In the genomic region with DNA sequence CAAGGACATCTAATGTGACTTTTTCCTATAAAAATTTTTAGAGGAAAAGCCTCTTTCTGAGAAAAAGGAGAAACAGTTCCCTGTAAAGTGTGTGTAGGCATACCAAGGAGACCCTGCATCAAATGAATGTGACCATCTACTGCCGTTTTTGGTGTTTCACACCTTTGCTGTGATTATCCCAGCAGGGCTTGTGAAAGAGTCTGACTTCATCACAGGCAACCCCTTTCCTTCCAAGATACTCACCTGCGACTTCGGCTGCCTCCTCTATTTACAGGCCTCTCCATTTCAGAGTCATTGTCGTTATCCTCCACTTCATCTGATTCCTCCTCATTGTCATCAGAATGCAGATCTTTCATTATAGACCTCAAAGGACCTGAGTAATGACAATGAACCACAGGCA, we compare ENCODE assay signal across 16 cellular contexts.
A peak's percentile ranks its signal among the peaks of the same experiment; 100 is the strongest.
DNase-seq lines count a peak whose midpoint lies in the region; ATAC-seq and TF ChIP-seq lines count a peak whose summit lies in the region.
"Had no signal": no experiment of that assay in that cellular context is flagged by ENCODE, and none has a peak within 500 bp of the region (broad histone marks: within the 10 kb centered on the region; RNA-seq: fewer than 3 reads in every experiment).

No MANE protein-coding gene starts in this region.

- DNase-seq in NCI-H748 (lab: John Stamatoyannopoulos, UW; ENCODE audit: unreplicated experiment) (peak; percentile 28), NCI-H748 treated with DMSO at 0.1 percent for 48 hours (lab: John Stamatoyannopoulos, UW) (no peak), DMS79 treated with DMSO at 0.1 percent for 48 hours (lab: John Stamatoyannopoulos, UW) (peak; percentile 15), T-cell (no peak), breast epithelium (ENCODE audit: low spot score in 2 of 2) (no peak)
- DNase-seq in CD4-positive, CD25-positive, alpha-beta regulatory T cell: no peak
- DNase-seq: CD8-positive, alpha-beta memory T cell; Kasumi-1; MM.1S; NCI-H2081; NCI-H2227 treated with DMSO at 0.1 percent for 48 hours; SJCRH30 had no signal

- no peak for TF ChIP-seq CTCF in breast epithelium (IDR thresholded peaks at IDR 0.05)

- peaks cover 0 to 7% (median 0%) of the 10 kb centered on the region in 7 donors for H3K9me3 Mint-ChIP-seq in CD4-positive, CD25-positive, alpha-beta regulatory T cell
- H3K9me3 Mint-ChIP-seq in T-cell: peaks cover 0 to 5% (median 2%) of the 10 kb centered on the region in 3 donors
- H3K9me3 Mint-ChIP-seq: CD8-positive, alpha-beta memory T cell had no signal

- peaks cover 33 to 80% (median 52%) of the 10 kb centered on the region in 4 donors for H3K4me1 Mint-ChIP-seq in CD4-positive, CD25-positive, alpha-beta regulatory T cell
- peaks cover 58 to 73% (median 59%) of the 10 kb centered on the region in 3 donors for H3K4me1 Mint-ChIP-seq in T-cell

- POLR2A ChIA-PET in T-cell (lab: Charles Lee): no interaction called here

- H3K4me3 Mint-ChIP-seq in CD4-positive, CD25-positive, alpha-beta regulatory T cell: peak overlapping the region in 2 of 4 donors; percentile 11 to 59
- H3K4me3 Mint-ChIP-seq in T-cell: no peak overlapping the region
- H3K4me3 Mint-ChIP-seq: CD8-positive, alpha-beta memory T cell had no signal

- H3K4me3 ChIP-seq in CD4-positive, CD25-positive, alpha-beta regulatory T cell (ENCODE audit: low read depth, low read length): no peak overlapping the region
- H3K4me3 ChIP-seq in breast epithelium: no peak overlapping the region
- H3K4me3 ChIP-seq: A549, SJCRH30 had no signal

- CTCF ChIA-PET in T-cell (lab: Charles Lee): no interaction called here

- H3K27ac ChIP-seq in CD4-positive, CD25-positive, alpha-beta regulatory T cell (ENCODE audit: insufficient read depth, low read length, poor library complexity, severe bottlenecking): no peak overlapping the region
- no peak overlapping the region for H3K27ac ChIP-seq in breast epithelium
- H3K27ac ChIP-seq: A549, SJCRH30 had no signal

- H3K36me3 ChIP-seq in CD4-positive, CD25-positive, alpha-beta regulatory T cell (ENCODE audit: control insufficient read depth, insufficient read depth, low read length): peaks cover 16% of the 10 kb centered on the region
- no peaks in the 10 kb centered on the region for H3K36me3 ChIP-seq in breast epithelium
- H3K36me3 ChIP-seq: SJCRH30 had no signal

- peaks cover 11% of the 10 kb centered on the region for H3K4me1 ChIP-seq in CD4-positive, CD25-positive, alpha-beta regulatory T cell (ENCODE audit: control insufficient read depth, insufficient read depth, low read length, poor library complexity, severe bottlenecking)
- no peaks in the 10 kb centered on the region for H3K4me1 ChIP-seq in breast epithelium

- ATAC-seq in CD4-positive, CD25-positive, alpha-beta regulatory T cell (ENCODE audit: low read depth in 2 of 2): no peak
- no peak for ATAC-seq in T-cell (replicated peaks in 1 of 4)
- no peak for ATAC-seq in GM18861 (IDR thresholded peaks at IDR 0.05; ENCODE audit: unreplicated experiment)
- ATAC-seq in GM21515 (IDR thresholded peaks at IDR 0.05; ENCODE audit: unreplicated experiment): no peak
- ATAC-seq: A549, Panc1 had no signal

- intact Hi-C loops in breast epithelium (cut with DNase I; ENCODE audit: low total_unique reads): no loop called here

- no peaks in the 10 kb centered on the region for H3K27me3 ChIP-seq in CD4-positive, CD25-positive, alpha-beta regulatory T cell (ENCODE audit: control insufficient read depth, insufficient read depth, low read length)
- H3K27me3 ChIP-seq in breast epithelium: no peaks in the 10 kb centered on the region
- H3K27me3 ChIP-seq: SJCRH30 had no signal

- H3K36me3 Mint-ChIP-seq in CD4-positive, CD25-positive, alpha-beta regulatory T cell: peaks cover 55% of the 10 kb centered on the region
- H3K36me3 Mint-ChIP-seq in T-cell: peaks cover 49% of the 10 kb centered on the region

- no peak for TF ChIP-seq POLR2A in breast epithelium (IDR thresholded peaks at IDR 0.05)

- H3K27me3 Mint-ChIP-seq in CD4-positive, CD25-positive, alpha-beta regulatory T cell: no peaks in the 10 kb centered on the region
- no peaks in the 10 kb centered on the region for H3K27me3 Mint-ChIP-seq in T-cell
- H3K27me3 Mint-ChIP-seq: CD8-positive, alpha-beta memory T cell had no signal

- no peaks in the 10 kb centered on the region for H3K9me3 ChIP-seq in CD4-positive, CD25-positive, alpha-beta regulatory T cell (ENCODE audit: control insufficient read depth in 2 of 2, low read length in 2 of 2)
- no peaks in the 10 kb centered on the region for H3K9me3 ChIP-seq in breast epithelium
- H3K9me3 ChIP-seq: A549, SJCRH30 had no signal

- peak overlapping the region; percentile 54 to 83 (median 68) for H3K27ac Mint-ChIP-seq in CD4-positive, CD25-positive, alpha-beta regulatory T cell
- H3K27ac Mint-ChIP-seq in T-cell: peak overlapping the region; percentile 44 to 77

Comparison
In these comparisons a context has a peak if more than half of its experiments do, and no peak if none do; other contexts are left out.
1. DNase-seq: peak in NCI-H748 (single experiment) and DMS79 treated with DMSO at 0.1 percent for 48 hours (single experiment); none in NCI-H748 treated with DMSO at 0.1 percent for 48 hours (single experiment), CD4-positive, CD25-positive, alpha-beta regulatory T cell (0 of 3), T-cell (0 of 34) and breast epithelium (0 of 2).